26 cellular contexts compared by ENCODE assay signal in the genomic region with DNA sequence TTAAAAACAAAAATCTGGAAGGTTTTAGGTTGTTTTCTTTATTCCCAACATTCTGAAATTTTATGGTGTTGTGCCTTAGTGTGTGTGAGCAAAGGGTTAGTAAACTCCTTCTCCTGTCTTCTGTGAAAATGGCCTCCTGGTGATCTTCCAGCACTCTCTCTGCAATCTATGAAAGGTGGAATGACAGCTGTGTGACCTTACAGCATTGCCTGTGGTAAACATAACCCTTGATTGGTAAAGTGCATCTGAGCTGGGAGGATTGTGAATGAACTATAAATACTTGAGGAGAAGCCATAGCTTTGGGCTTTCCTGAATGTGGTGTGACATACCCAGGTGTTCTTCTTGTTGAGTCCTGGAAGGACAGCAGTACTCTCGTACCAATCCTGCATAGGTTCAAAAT. TPM values are rescaled to one million over a fixed set of nuclear protein-coding genes. Genes with fewer than 3 reads are reported as not detected.
"Had no signal": no experiment of that assay in that cellular context is flagged by ENCODE, and none has a peak within 500 bp of the region (broad histone marks: within the 10 kb centered on the region; RNA-seq: fewer than 3 reads in every experiment).

No MANE protein-coding gene starts in this region.

- H3K4me3 ChIP-seq: esophagus muscularis mucosa, lower lobe of right lung, sigmoid colon, tibial nerve had no signal

- H3K27ac ChIP-seq: esophagus muscularis mucosa, foreskin keratinocyte, lower lobe of right lung, sigmoid colon, tibial nerve had no signal

- H3K4me1 ChIP-seq: lower lobe of right lung had no signal

- ATAC-seq: activated CD4-positive, alpha-beta T cell treated with anti-CD3 and anti-CD28 coated beads for 36 hours; activated CD8-positive, alpha-beta memory T cell treated with anti-CD3 and anti-CD28 coated beads, Interleukin-2, amount 10 ng/mL, durations not matched to agents 7 days and 5 days; activated CD8-positive, alpha-beta T cell treated with anti-CD3 and anti-CD28 coated beads, Interleukin-2, amount 10 ng/mL, durations not matched to agents 7 days and 5 days; activated naive CD8-positive, alpha-beta T cell treated with anti-CD3 and anti-CD28 coated beads, Interleukin-2, amount 50 U/mL, for 24 hours; foreskin keratinocyte; lower lobe of right lung; natural killer cell treated with Interleukin-12 subunit alpha and Interleukin-12 subunit beta and Interleukin-15 and Interleukin-18, amount 100 ng/mL, for 72 hours had no signal

- H3K27me3 ChIP-seq: esophagus muscularis mucosa, foreskin keratinocyte, sigmoid colon, tibial nerve had no signal

- DNase-seq: activated B cell treated with CpG ODN at 0.5 μM for 24 hours; activated CD4-positive, alpha-beta T cell treated with anti-CD3 and anti-CD28 coated beads for 36 hours; activated CD8-positive, alpha-beta memory T cell treated with anti-CD3 and anti-CD28 coated beads, Interleukin-2, amount 10 ng/mL, durations not matched to agents 7 days and 5 days; activated CD8-positive, alpha-beta T cell treated with anti-CD3 and anti-CD28 coated beads, Interleukin-2, amount 10 ng/mL, durations not matched to agents 7 days and 5 days; activated naive CD8-positive, alpha-beta T cell treated with anti-CD3 and anti-CD28 coated beads, Interleukin-2, amount 50 U/mL, for 24 hours; activated T-cell treated with anti-CD3 and anti-CD28 coated beads, Interleukin-2, amount 50 U/mL, for 48 hours; amygdala; central memory CD4-positive, alpha-beta T cell; endodermal cell; foreskin keratinocyte; islet precursor cell; lower lobe of right lung; mesenchymal stem cell; posterior cingulate gyrus; sigmoid colon; stimulated activated CD4-positive, alpha-beta T cell treated with anti-CD3 and anti-CD28 coated beads, Interleukin-15, amount 100 ng/mL, for 24 hours; stimulated activated CD4-positive, alpha-beta T cell treated with anti-CD3 and anti-CD28 coated beads, Interleukin-2, amount 100 ng/mL, for 24 hours; stimulated activated naive CD4-positive, alpha-beta T cell treated with Interleukin-2 at 50 U/mL for 16 hours; T-helper 1 cell had no signal

- H3K36me3 ChIP-seq: esophagus muscularis mucosa, lower lobe of right lung, sigmoid colon, tibial nerve had no signal

- H3K9me3 ChIP-seq: esophagus muscularis mucosa, lower lobe of right lung, sigmoid colon, tibial nerve had no signal

RNA-seq across cellular contexts. Expression of gene ART3, which starts 10.0 kb away (rescaled TPM):
- total RNA-seq: activated B cell treated with CpG ODN at 0.5 μM for 24 hours; activated CD4-positive, alpha-beta T cell treated with anti-CD3 and anti-CD28 coated beads for 36 hours; activated CD8-positive, alpha-beta memory T cell treated with anti-CD3 and anti-CD28 coated beads, Interleukin-2, amount 10 ng/mL, durations not matched to agents 7 days and 5 days; activated CD8-positive, alpha-beta T cell treated with anti-CD3 and anti-CD28 coated beads, Interleukin-2, amount 10 ng/mL, durations not matched to agents 7 days and 5 days; activated T-helper 2 cell treated with anti-CD3 and anti-CD28 coated beads, Interferon-gamma antibody, Interleukin-2, Interleukin-4, amounts not matched to agents 10 μg/mL and 5 μg/mL and 100 μg/mL, durations not matched to agents 14 hours and 24 hours and 36 hours; foreskin keratinocyte; lower lobe of right lung; mononuclear cell; ureter had no signal

RNA-seq across cellular contexts. Expression of gene CXCL11, which starts 48.7 kb away (rescaled TPM):
- total RNA-seq: activated B cell treated with CpG ODN at 0.5 μM for 24 hours; activated CD8-positive, alpha-beta T cell treated with anti-CD3 and anti-CD28 coated beads, Interleukin-2, amount 10 ng/mL, durations not matched to agents 7 days and 5 days; activated T-helper 2 cell treated with anti-CD3 and anti-CD28 coated beads, Interferon-gamma antibody, Interleukin-2, Interleukin-4, amounts not matched to agents 10 μg/mL and 5 μg/mL and 100 μg/mL, durations not matched to agents 14 hours and 24 hours and 36 hours; endodermal cell; esophagus muscularis mucosa; sigmoid colon; temporal lobe; tibial nerve had no signal
